Comparison of ENCODE assay signal across 1 cellular context in the genomic region with DNA sequence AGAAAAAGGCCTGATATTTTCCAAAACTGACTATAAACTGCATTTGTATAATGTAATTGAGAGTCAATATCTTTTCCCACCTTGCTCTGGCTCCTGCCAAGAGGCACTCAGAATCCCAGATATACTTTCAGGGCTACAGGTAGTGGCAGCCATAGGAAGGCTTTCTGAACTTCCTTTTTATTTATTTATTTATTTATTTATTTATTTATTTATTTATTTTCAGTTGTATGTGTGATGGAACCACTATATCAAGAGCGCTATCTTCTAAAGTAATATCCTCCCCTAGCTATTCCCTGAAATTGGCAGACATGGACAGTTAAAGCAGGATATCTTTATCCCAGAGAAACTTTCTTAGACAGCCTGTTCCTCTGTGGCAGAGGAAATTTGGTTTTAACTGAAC.
TF ChIP-seq lines count a peak whose summit lies in the region.

No MANE protein-coding gene starts in this region.

TF ChIP-seq in GM23338, 12 proteins besides CTCF, POLR2A, EP300 and RAD21:
- TF ChIP-seq ZNF462 (CRISPR knock-in tag; IDR thresholded peaks at IDR 0.05) (no peak), JUNB (IDR thresholded peaks at IDR 0.05; ENCODE audit: unreplicated experiment) (no peak), EZH2 (IDR thresholded peaks at IDR 0.05; ENCODE audit: low read depth, unreplicated experiment) (no peak), EZH2phosphoT487 (IDR thresholded peaks at IDR 0.05; ENCODE audit: unreplicated experiment) (no peak), STAT1 (IDR thresholded peaks at IDR 0.05; ENCODE audit: unreplicated experiment) (no peak), CREB1 (CRISPR knock-in tag; IDR thresholded peaks at IDR 0.05; ENCODE audit: low read depth) (no peak), ZNF331 (CRISPR knock-in tag; IDR thresholded peaks at IDR 0.05; ENCODE audit: low read depth) (no peak)
- TF ChIP-seq, protein P1, sequence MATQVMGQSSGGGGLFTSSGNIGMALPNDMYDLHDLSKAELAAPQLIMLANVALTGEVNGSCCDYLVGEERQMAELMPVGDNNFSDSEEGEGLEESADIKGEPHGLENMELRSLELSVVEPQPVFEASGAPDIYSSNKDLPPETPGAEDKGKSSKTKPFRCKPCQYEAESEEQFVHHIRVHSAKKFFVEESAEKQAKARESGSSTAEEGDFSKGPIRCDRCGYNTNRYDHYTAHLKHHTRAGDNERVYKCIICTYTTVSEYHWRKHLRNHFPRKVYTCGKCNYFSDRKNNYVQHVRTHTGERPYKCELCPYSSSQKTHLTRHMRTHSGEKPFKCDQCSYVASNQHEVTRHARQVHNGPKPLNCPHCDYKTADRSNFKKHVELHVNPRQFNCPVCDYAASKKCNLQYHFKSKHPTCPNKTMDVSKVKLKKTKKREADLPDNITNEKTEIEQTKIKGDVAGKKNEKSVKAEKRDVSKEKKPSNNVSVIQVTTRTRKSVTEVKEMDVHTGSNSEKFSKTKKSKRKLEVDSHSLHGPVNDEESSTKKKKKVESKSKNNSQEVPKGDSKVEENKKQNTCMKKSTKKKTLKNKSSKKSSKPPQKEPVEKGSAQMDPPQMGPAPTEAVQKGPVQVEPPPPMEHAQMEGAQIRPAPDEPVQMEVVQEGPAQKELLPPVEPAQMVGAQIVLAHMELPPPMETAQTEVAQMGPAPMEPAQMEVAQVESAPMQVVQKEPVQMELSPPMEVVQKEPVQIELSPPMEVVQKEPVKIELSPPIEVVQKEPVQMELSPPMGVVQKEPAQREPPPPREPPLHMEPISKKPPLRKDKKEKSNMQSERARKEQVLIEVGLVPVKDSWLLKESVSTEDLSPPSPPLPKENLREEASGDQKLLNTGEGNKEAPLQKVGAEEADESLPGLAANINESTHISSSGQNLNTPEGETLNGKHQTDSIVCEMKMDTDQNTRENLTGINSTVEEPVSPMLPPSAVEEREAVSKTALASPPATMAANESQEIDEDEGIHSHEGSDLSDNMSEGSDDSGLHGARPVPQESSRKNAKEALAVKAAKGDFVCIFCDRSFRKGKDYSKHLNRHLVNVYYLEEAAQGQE (IDR thresholded peaks at IDR 0.05; ENCODE audit: unreplicated experiment) = no peak
TF ChIP-seq in GM23338: peak in this region for 0.
